1 cellular context compared by ENCODE assay signal in genomic region chr15:85411992-85412538, GRCh38.
TF ChIP-seq lines count a peak whose summit lies in the region.

No MANE protein-coding gene starts in this region.

TF ChIP-seq in HEK293, 187 proteins besides CTCF, POLR2A, EP300 and RAD21 (continued from another document):
- TF ChIP-seq, protein P1, sequence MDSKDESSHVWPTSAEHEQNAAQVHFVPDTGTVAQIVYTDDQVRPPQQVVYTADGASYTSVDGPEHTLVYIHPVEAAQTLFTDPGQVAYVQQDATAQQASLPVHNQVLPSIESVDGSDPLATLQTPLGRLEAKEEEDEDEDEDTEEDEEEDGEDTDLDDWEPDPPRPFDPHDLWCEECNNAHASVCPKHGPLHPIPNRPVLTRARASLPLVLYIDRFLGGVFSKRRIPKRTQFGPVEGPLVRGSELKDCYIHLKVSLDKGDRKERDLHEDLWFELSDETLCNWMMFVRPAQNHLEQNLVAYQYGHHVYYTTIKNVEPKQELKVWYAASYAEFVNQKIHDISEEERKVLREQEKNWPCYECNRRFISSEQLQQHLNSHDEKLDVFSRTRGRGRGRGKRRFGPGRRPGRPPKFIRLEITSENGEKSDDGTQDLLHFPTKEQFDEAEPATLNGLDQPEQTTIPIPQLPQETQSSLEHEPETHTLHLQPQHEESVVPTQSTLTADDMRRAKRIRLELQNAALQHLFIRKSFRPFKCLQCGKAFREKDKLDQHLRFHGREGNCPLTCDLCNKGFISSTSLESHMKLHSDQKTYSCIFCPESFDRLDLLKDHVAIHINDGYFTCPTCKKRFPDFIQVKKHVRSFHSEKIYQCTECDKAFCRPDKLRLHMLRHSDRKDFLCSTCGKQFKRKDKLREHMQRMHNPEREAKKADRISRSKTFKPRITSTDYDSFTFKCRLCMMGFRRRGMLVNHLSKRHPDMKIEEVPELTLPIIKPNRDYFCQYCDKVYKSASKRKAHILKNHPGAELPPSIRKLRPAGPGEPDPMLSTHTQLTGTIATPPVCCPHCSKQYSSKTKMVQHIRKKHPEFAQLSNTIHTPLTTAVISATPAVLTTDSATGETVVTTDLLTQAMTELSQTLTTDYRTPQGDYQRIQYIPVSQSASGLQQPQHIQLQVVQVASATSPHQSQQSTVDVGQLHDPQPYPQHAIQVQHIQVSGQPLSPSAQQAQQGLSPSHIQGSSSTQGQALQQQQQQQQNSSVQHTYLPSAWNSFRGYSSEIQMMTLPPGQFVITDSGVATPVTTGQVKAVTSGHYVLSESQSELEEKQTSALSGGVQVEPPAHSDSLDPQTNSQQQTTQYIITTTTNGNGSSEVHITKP (tag by site-specific recombination; IDR thresholded peaks at IDR 0.05) = peak; percentile 63
